Comparison of ENCODE assay signal across 1 cellular context in the genomic region with DNA sequence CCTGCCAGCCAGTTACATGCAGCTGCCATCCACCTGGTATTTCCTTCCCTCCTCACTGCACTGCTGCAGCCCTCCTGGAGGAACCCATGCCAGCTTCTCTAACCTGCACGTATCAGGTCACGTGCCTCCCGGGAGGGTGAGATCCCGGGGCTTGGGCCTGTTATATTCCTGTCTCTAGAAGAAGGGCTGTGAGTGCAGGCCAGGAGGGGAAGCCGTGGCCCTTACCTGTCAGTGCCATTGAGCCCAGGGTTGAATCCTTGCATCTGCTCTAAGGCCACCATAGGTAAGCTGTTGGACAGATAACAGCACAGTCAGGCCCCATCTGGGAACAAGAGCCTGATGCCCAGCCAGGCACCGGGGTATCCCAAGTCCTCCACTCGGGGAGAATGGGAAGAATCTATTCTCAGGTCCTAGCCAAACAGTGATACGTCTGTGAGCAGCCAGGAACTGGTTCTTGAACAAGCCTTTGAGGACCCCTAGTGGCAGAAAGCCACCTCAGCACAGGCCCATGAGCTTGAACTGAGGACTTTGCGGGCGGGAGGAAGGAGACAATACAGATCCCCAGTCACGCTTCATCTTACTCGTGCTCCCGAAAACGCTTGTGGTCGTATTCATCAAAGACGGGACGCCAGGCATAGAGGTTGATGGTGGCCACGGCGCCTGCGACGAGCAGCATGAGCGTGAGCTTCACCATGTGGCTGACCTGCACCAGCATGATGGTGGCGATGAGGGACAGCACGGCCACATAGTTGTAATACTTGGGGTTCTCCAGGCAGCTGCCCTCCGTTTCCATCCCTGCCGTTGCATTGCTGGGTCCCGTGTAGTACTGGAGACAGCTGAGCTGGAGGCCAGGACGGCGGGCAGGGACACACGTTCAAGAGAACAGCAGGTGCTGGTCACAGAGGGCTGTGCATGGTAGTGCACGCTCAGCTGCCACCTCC.
TF ChIP-seq lines count a peak whose summit lies in the region.

No MANE protein-coding gene starts in this region.

TF ChIP-seq in GM12878, 131 proteins besides CTCF, POLR2A, EP300 and RAD21 (continued from another document):
- TF ChIP-seq BHLHE40 (IDR thresholded peaks at IDR 0.05; ENCODE audit: borderline replicate concordance in 1 of 2, low read depth in 2 of 2, low read length in 1 of 2) (0 out of 4 replicates have a peak, but pooled peaks of 1 of the 2 experiments have one; percentile 53), IKZF2 (IDR thresholded peaks at IDR 0.05) (no peak), YY1 (IDR thresholded peaks at IDR 0.05; ENCODE audit: low read depth, low read length) (peak; percentile 59; the same call in 1 of the 2 replicates), RCOR1 (conservative IDR thresholded peaks at IDR 0.05; ENCODE audit: low read depth, low read length) (no peak), NFIC (IDR thresholded peaks at IDR 0.05; ENCODE audit: low read depth, low read length) (no peak), SMC3 (IDR thresholded peaks at IDR 0.05; ENCODE audit: borderline replicate concordance, low read length) (peak; percentile 93), SMARCA5 (IDR thresholded peaks at IDR 0.05) (no peak), IRF4 (IDR thresholded peaks at IDR 0.05; ENCODE audit: low read depth, low read length) (0 out of 2 replicates have a peak, but pooled peaks have one; percentile 7)
- TF ChIP-seq, protein P1, sequence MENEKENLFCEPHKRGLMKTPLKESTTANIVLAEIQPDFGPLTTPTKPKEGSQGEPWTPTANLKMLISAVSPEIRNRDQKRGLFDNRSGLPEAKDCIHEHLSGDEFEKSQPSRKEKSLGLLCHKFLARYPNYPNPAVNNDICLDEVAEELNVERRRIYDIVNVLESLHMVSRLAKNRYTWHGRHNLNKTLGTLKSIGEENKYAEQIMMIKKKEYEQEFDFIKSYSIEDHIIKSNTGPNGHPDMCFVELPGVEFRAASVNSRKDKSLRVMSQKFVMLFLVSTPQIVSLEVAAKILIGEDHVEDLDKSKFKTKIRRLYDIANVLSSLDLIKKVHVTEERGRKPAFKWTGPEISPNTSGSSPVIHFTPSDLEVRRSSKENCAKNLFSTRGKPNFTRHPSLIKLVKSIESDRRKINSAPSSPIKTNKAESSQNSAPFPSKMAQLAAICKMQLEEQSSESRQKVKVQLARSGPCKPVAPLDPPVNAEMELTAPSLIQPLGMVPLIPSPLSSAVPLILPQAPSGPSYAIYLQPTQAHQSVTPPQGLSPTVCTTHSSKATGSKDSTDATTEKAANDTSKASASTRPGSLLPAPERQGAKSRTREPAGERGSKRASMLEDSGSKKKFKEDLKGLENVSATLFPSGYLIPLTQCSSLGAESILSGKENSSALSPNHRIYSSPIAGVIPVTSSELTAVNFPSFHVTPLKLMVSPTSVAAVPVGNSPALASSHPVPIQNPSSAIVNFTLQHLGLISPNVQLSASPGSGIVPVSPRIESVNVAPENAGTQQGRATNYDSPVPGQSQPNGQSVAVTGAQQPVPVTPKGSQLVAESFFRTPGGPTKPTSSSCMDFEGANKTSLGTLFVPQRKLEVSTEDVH (IDR thresholded peaks at IDR 0.05; ENCODE audit: low read depth, partially characterized antibody), result no peak
- TF ChIP-seq, protein P2, sequence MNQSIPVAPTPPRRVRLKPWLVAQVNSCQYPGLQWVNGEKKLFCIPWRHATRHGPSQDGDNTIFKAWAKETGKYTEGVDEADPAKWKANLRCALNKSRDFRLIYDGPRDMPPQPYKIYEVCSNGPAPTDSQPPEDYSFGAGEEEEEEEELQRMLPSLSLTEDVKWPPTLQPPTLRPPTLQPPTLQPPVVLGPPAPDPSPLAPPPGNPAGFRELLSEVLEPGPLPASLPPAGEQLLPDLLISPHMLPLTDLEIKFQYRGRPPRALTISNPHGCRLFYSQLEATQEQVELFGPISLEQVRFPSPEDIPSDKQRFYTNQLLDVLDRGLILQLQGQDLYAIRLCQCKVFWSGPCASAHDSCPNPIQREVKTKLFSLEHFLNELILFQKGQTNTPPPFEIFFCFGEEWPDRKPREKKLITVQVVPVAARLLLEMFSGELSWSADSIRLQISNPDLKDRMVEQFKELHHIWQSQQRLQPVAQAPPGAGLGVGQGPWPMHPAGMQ (IDR thresholded peaks at IDR 0.05; ENCODE audit: borderline replicate concordance), result no peak
- TF ChIP-seq, protein P3, sequence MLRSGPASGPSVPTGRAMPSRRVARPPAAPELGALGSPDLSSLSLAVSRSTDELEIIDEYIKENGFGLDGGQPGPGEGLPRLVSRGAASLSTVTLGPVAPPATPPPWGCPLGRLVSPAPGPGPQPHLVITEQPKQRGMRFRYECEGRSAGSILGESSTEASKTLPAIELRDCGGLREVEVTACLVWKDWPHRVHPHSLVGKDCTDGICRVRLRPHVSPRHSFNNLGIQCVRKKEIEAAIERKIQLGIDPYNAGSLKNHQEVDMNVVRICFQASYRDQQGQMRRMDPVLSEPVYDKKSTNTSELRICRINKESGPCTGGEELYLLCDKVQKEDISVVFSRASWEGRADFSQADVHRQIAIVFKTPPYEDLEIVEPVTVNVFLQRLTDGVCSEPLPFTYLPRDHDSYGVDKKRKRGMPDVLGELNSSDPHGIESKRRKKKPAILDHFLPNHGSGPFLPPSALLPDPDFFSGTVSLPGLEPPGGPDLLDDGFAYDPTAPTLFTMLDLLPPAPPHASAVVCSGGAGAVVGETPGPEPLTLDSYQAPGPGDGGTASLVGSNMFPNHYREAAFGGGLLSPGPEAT (IDR thresholded peaks at IDR 0.05; ENCODE audit: low read depth), result no peak
- TF ChIP-seq, protein P4, sequence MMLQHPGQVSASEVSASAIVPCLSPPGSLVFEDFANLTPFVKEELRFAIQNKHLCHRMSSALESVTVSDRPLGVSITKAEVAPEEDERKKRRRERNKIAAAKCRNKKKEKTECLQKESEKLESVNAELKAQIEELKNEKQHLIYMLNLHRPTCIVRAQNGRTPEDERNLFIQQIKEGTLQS (IDR thresholded peaks at IDR 0.05; ENCODE audit: borderline replicate concordance, extremely low read depth, low read depth, low read length), result no peak
TF ChIP-seq in GM12878: peak in this region for 5.
